In genomic region chr12:109089683-109090082, GRCh38 we compare ENCODE assay signal across 17 cellular contexts.
"Had no signal": no experiment of that assay in that cellular context is flagged by ENCODE, and none has a peak within 500 bp of the region (broad histone marks: within the 10 kb centered on the region; RNA-seq: fewer than 3 reads in every experiment).

No MANE protein-coding gene starts in this region.

- H3K27ac ChIP-seq: body of pancreas, gastrocnemius medialis, left lung, sigmoid colon, transverse colon had no signal

- H3K27me3 ChIP-seq: body of pancreas, gastrocnemius medialis, left lung, sigmoid colon, transverse colon had no signal

- H3K9me3 ChIP-seq: body of pancreas, gastrocnemius medialis, left lung, sigmoid colon, transverse colon had no signal

- DNase-seq: activated CD4-positive, alpha-beta memory T cell treated with anti-CD3 and anti-CD28 coated beads for 36 hours; activated effector memory CD4-positive, alpha-beta T cell treated with Interleukin-2 at 50 U/mL for 16 hours; activated naive CD4-positive, alpha-beta T cell treated with anti-CD3 and anti-CD28 coated beads, Interleukin-2, amount 50 U/mL, for 16 hours; activated T-cell treated with anti-CD3 and anti-CD28 coated beads, Interleukin-2, amount 50 U/mL, for 4 hours; amygdala; body of pancreas; gastrocnemius medialis; head of caudate nucleus; left lung; midbrain; occipital lobe; posterior cingulate gyrus; sigmoid colon; stimulated activated CD4-positive, alpha-beta T cell treated with anti-CD3 and anti-CD28 coated beads, Interleukin-4, amount 100 ng/mL, for 4 hours; stimulated activated naive B cell treated with anti-CD40 and anti-IgM and Interleukin-4, amounts not matched to agents 10 μg/mL and 1 μg/mL and 100 μg/mL, for 72 hours; transverse colon had no signal

- H3K27ac Mint-ChIP-seq: activated CD4-positive, alpha-beta memory T cell treated with anti-CD3 and anti-CD28 coated beads for 36 hours had no signal

- H3K9me3 Mint-ChIP-seq: activated CD4-positive, alpha-beta memory T cell treated with anti-CD3 and anti-CD28 coated beads for 36 hours; activated T-cell treated with anti-CD3 and anti-CD28 coated beads, Interleukin-2, amount 50 U/mL, for 4 hours; stimulated activated naive B cell treated with anti-CD40 and anti-IgM and Interleukin-4, amounts not matched to agents 10 μg/mL and 1 μg/mL and 100 μg/mL, for 72 hours had no signal

- H3K27me3 Mint-ChIP-seq: activated CD4-positive, alpha-beta memory T cell treated with anti-CD3 and anti-CD28 coated beads for 36 hours; stimulated activated naive B cell treated with anti-CD40 and anti-IgM and Interleukin-4, amounts not matched to agents 10 μg/mL and 1 μg/mL and 100 μg/mL, for 72 hours had no signal

- ATAC-seq: activated T-cell treated with anti-CD3 and anti-CD28 coated beads, Interleukin-2, amount 50 U/mL, for 4 hours; body of pancreas; esophagus mucosa; gastrocnemius medialis; left lung; stimulated activated naive B cell treated with anti-CD40 and anti-IgM and Interleukin-4, amounts not matched to agents 10 μg/mL and 1 μg/mL and 100 μg/mL, for 72 hours had no signal

- H3K4me3 ChIP-seq: body of pancreas, gastrocnemius medialis, left lung, sigmoid colon, transverse colon had no signal

- H3K4me3 Mint-ChIP-seq: activated CD4-positive, alpha-beta memory T cell treated with anti-CD3 and anti-CD28 coated beads for 36 hours had no signal
